Comparison of ENCODE assay signal across 8 cellular contexts in genomic region chr6:24283043-24283985, GRCh38.
DNase-seq lines count a peak whose midpoint lies in the region; ATAC-seq, FAIRE-seq and TF ChIP-seq lines count a peak whose summit lies in the region.

No MANE protein-coding gene starts in this region.

- H3K36me3 ChIP-seq in right lobe of liver = no peaks in the 10 kb centered on the region

- H3K9me3 ChIP-seq in right lobe of liver = no peaks in the 10 kb centered on the region

- intact Hi-C loops in right lobe of liver (cut with DNase I) = no loop called here

- DNase-seq in CD1c-positive myeloid dendritic cell (ENCODE audit: extremely low spot score) (peak; percentile 83), NCI-H2081 treated with DMSO at 0.1 percent for 48 hours (lab: John Stamatoyannopoulos, UW) (peak; percentile 83), ecto neural progenitor cell (ENCODE audit: low spot score) (peak; percentile 75), right lobe of liver (peak; percentile 77 to 87 (median 82))

- no peak overlapping the region for H3K27ac ChIP-seq in right lobe of liver

- no peaks in the 10 kb centered on the region for H3K27me3 ChIP-seq in right lobe of liver

- H3K27ac Mint-ChIP-seq in stimulated activated memory B cell treated with anti-CD40 and anti-IgM and Interleukin-4, amounts not matched to agents 10 μg/mL and 1 μg/mL and 100 μg/mL, for 72 hours = no peak overlapping the region

- TF ChIP-seq POLR2A in right lobe of liver (IDR thresholded peaks at IDR 0.05) = no peak

- H3K4me1 ChIP-seq in right lobe of liver = peaks cover 0 to 11% (median 5%) of the 10 kb centered on the region in 4 donors

- H3K27me3 Mint-ChIP-seq in stimulated activated memory B cell treated with anti-CD40 and anti-IgM and Interleukin-4, amounts not matched to agents 10 μg/mL and 1 μg/mL and 100 μg/mL, for 72 hours = peaks cover 12% of the 10 kb centered on the region

- H3K4me3 ChIP-seq in right lobe of liver = no peak overlapping the region

- FAIRE-seq in TTC549 (lab: Jason Lieb, UNC) = peak; percentile 71

- H3K4me1 Mint-ChIP-seq in stimulated activated memory B cell treated with anti-CD40 and anti-IgM and Interleukin-4, amounts not matched to agents 10 μg/mL and 1 μg/mL and 100 μg/mL, for 72 hours = no peaks in the 10 kb centered on the region

- H3K9me3 Mint-ChIP-seq in stimulated activated memory B cell treated with anti-CD40 and anti-IgM and Interleukin-4, amounts not matched to agents 10 μg/mL and 1 μg/mL and 100 μg/mL, for 72 hours = no peaks in the 10 kb centered on the region

- ATAC-seq in GM19035 (IDR thresholded peaks at IDR 0.05; ENCODE audit: unreplicated experiment) (peak; percentile 73), HG03135 (IDR thresholded peaks at IDR 0.05; ENCODE audit: unreplicated experiment) (peak; percentile 90), right lobe of liver (peak; percentile 96 to 97 (median 97))
- peak; percentile 67 for ATAC-seq in stimulated activated memory B cell treated with anti-CD40 and anti-IgM and Interleukin-4, amounts not matched to agents 10 μg/mL and 1 μg/mL and 100 μg/mL, for 72 hours

- TF ChIP-seq CTCF in right lobe of liver (IDR thresholded peaks at IDR 0.05) = peak; percentile 73 to 80 (median 77)

- H3K36me3 Mint-ChIP-seq in stimulated activated memory B cell treated with anti-CD40 and anti-IgM and Interleukin-4, amounts not matched to agents 10 μg/mL and 1 μg/mL and 100 μg/mL, for 72 hours = no peaks in the 10 kb centered on the region

- WGBS in right lobe of liver (ENCODE audit: insufficient coverage, low coverage, low lambda C conversion rate, missing lambda C conversion rate) = 4% methylated on average over 9 of the region's 10 CpGs

- no peak overlapping the region for H3K4me3 Mint-ChIP-seq in stimulated activated memory B cell treated with anti-CD40 and anti-IgM and Interleukin-4, amounts not matched to agents 10 μg/mL and 1 μg/mL and 100 μg/mL, for 72 hours
